Comparison of ENCODE assay signal across 8 cellular contexts in genomic region chr16:71807905-71808592, GRCh38. TPM values are rescaled to one million over a fixed set of nuclear protein-coding genes. Genes with fewer than 3 reads are reported as not detected.
A peak's percentile ranks its signal among the peaks of the same experiment; 100 is the strongest.
DNase-seq lines count a peak whose midpoint lies in the region; ATAC-seq, FAIRE-seq and TF ChIP-seq lines count a peak whose summit lies in the region.

No MANE protein-coding gene starts in this region.

- TF ChIP-seq CTCF in osteoblast (IDR thresholded peaks at IDR 0.05; ENCODE audit: extremely low read depth, low read depth, low read length), result no peak

- H3K79me2 ChIP-seq in osteoblast (ENCODE audit: insufficient read depth, low read length), result peaks cover 57% of the 10 kb centered on the region

- peak; percentile 57 for DNase-seq in EH (ENCODE audit: low read depth)
- peak; percentile 17 for DNase-seq in HuH-7 (ENCODE audit: low spot score)
- DNase-seq in activated CD8-positive, alpha-beta memory T cell treated with anti-CD3 and anti-CD28 coated beads, Interleukin-2, amount 50 U/mL, for 4 hours, result peak; percentile 57
- DNase-seq in frontal cortex (ENCODE audit: low spot score in 2 of 2), result peak; percentile 14 to 29
- peak; percentile 73 for DNase-seq in osteoblast (ENCODE audit: insufficient read length, low spot score, missing footprints)
- no peak for DNase-seq in DMS153 (lab: John Stamatoyannopoulos, UW)
- DNase-seq in NCI-H2196 treated with DMSO at 0.1 percent for 48 hours (lab: John Stamatoyannopoulos, UW; ENCODE audit: unreplicated experiment), result no peak

- no peaks in the 10 kb centered on the region for H3K9me3 ChIP-seq in osteoblast (ENCODE audit: low read depth, low read length)

- peaks cover 18% of the 10 kb centered on the region for H3K4me1 ChIP-seq in osteoblast (ENCODE audit: insufficient read depth, low read length)

- no peaks in the 10 kb centered on the region for H3K27me3 ChIP-seq in osteoblast (ENCODE audit: insufficient read depth, low read length)

- H4K20me1 ChIP-seq in osteoblast (ENCODE audit: insufficient read depth, low read length), result peaks cover 31% of the 10 kb centered on the region

- peak overlapping the region; percentile 100 for H3K27ac ChIP-seq in osteoblast (ENCODE audit: low read depth, low read length)

- peak overlapping the region; percentile 64 for H3K4me2 ChIP-seq in osteoblast (ENCODE audit: insufficient read depth, low read length)

- ATAC-seq in GM21529 (IDR thresholded peaks at IDR 0.05; ENCODE audit: unreplicated experiment), result peak; percentile 35

- FAIRE-seq in frontal cortex (lab: Jason Lieb, UNC), result no peak

- H3K36me3 ChIP-seq in osteoblast (ENCODE audit: insufficient read depth, low read length), result peaks cover 13% of the 10 kb centered on the region

- peak overlapping the region; percentile 91 for H3K4me3 ChIP-seq in osteoblast (ENCODE audit: insufficient read depth, low read length)

- H2AFZ ChIP-seq in osteoblast (ENCODE audit: low read length), result peak overlapping the region; percentile 100

RNA-seq across cellular contexts. Expression of gene AP1G1, which starts 0.6 kb away (rescaled TPM):
- total RNA-seq in frontal cortex (90.9 TPM), osteoblast (82.5 and 104 TPM in 2 replicates)

RNA-seq across cellular contexts. Expression of gene ATXN1L, which starts 37.7 kb away (rescaled TPM):
- 7.7 TPM for total RNA-seq in frontal cortex
- total RNA-seq in osteoblast, result 13.6 and 15.9 TPM in 2 replicates

Comparison
In these comparisons a context has a peak if more than half of its experiments do, and no peak if none do; other contexts are left out.
1. DNase-seq: peak in EH (single experiment), HuH-7 (single experiment), activated CD8-positive, alpha-beta memory T cell treated with anti-CD3 and anti-CD28 coated beads, Interleukin-2, amount 50 U/mL, for 4 hours (single experiment), frontal cortex (2 of 2) and osteoblast (single experiment); none in DMS153 (single experiment) and NCI-H2196 treated with DMSO at 0.1 percent for 48 hours (single experiment).